In genomic region chr15:24752354-24752753, GRCh38 we compare ENCODE assay signal across 29 cellular contexts.
"Had no signal": no experiment of that assay in that cellular context is flagged by ENCODE, and none has a peak within 500 bp of the region (broad histone marks: within the 10 kb centered on the region; RNA-seq: fewer than 3 reads in every experiment).

No MANE protein-coding gene starts in this region.

- H3K36me3 Mint-ChIP-seq: immature natural killer cell; memory B cell; naive B cell; stimulated activated effector memory CD8-positive, alpha-beta T cell treated with anti-CD3 and anti-CD28 coated beads, Interleukin-12 subunit alpha, Interleukin-12 subunit beta, amount 100 ng/mL, for 72 hours; type B pancreatic cell had no signal

- H3K4me3 ChIP-seq: colonic mucosa, esophagus muscularis mucosa, gastroesophageal sphincter, heart right ventricle, lung, mucosa of descending colon, ovary, psoas muscle, sigmoid colon, stomach, thyroid gland had no signal

- H3K36me3 ChIP-seq: colonic mucosa, esophagus muscularis mucosa, gastroesophageal sphincter, heart right ventricle, ovary, sigmoid colon, stomach, thyroid gland had no signal

- H3K4me1 Mint-ChIP-seq: immature natural killer cell; memory B cell; mesothelial cell of epicardium; naive B cell; stimulated activated effector memory CD8-positive, alpha-beta T cell treated with anti-CD3 and anti-CD28 coated beads, Interleukin-12 subunit alpha, Interleukin-12 subunit beta, amount 100 ng/mL, for 72 hours had no signal

- H3K27me3 ChIP-seq: colonic mucosa, foreskin keratinocyte, ovary, sigmoid colon, thyroid gland had no signal

- H3K27me3 Mint-ChIP-seq: dendritic cell treated with granulocyte-macrophage colony-stimulating factor and Interleukin-4, amounts not matched to agents 40 ng/mL and 50 ng/mL, for 4 days; memory B cell; naive B cell; natural killer cell treated with Interleukin-12 subunit alpha and Interleukin-12 subunit beta and Interleukin-15 and Interleukin-18, amount 100 ng/mL, for 72 hours; type B pancreatic cell had no signal

- ATAC-seq: foreskin keratinocyte; gastroesophageal sphincter; heart right ventricle; left lobe of liver; mucosa of descending colon; natural killer cell treated with Interleukin-12 subunit alpha and Interleukin-12 subunit beta and Interleukin-15 and Interleukin-18, amount 100 ng/mL, for 72 hours; psoas muscle; right cardiac atrium; stimulated activated effector memory CD8-positive, alpha-beta T cell treated with anti-CD3 and anti-CD28 coated beads, Interleukin-12 subunit alpha, Interleukin-12 subunit beta, amount 100 ng/mL, for 72 hours had no signal

- H3K9me3 Mint-ChIP-seq: type B pancreatic cell had no signal

- H3K27ac Mint-ChIP-seq: dendritic cell treated with granulocyte-macrophage colony-stimulating factor and Interleukin-4, amounts not matched to agents 40 ng/mL and 50 ng/mL, for 4 days; immature natural killer cell; memory B cell; mesothelial cell of epicardium; naive B cell; natural killer cell treated with Interleukin-12 subunit alpha and Interleukin-12 subunit beta and Interleukin-15 and Interleukin-18, amount 100 ng/mL, for 72 hours; stimulated activated effector memory CD8-positive, alpha-beta T cell treated with anti-CD3 and anti-CD28 coated beads, Interleukin-12 subunit alpha, Interleukin-12 subunit beta, amount 100 ng/mL, for 72 hours; type B pancreatic cell had no signal

- H3K4me1 ChIP-seq: colonic mucosa, esophagus muscularis mucosa, foreskin keratinocyte, gastroesophageal sphincter, heart right ventricle, psoas muscle, sigmoid colon, stomach, thyroid gland had no signal

- H3K4me3 Mint-ChIP-seq: dendritic cell treated with granulocyte-macrophage colony-stimulating factor and Interleukin-4, amounts not matched to agents 40 ng/mL and 50 ng/mL, for 4 days; immature natural killer cell; memory B cell; mesothelial cell of epicardium; naive B cell; natural killer cell treated with Interleukin-12 subunit alpha and Interleukin-12 subunit beta and Interleukin-15 and Interleukin-18, amount 100 ng/mL, for 72 hours; stimulated activated effector memory CD8-positive, alpha-beta T cell treated with anti-CD3 and anti-CD28 coated beads, Interleukin-12 subunit alpha, Interleukin-12 subunit beta, amount 100 ng/mL, for 72 hours; type B pancreatic cell had no signal

- H3K9me3 ChIP-seq: colonic mucosa, thyroid gland had no signal

- H3K27ac ChIP-seq: colonic mucosa, esophagus muscularis mucosa, foreskin keratinocyte, gastroesophageal sphincter, heart right ventricle, ovary, psoas muscle, sigmoid colon, stomach, thyroid gland had no signal

- DNase-seq: colonic mucosa; effector CD8-positive, alpha-beta T cell; foreskin keratinocyte; heart right ventricle; hippocampal formation; immature natural killer cell; mucosa of descending colon; naive B cell; nucleus accumbens; ovary; posterior cingulate gyrus; psoas muscle; right cardiac atrium; sigmoid colon; stimulated activated CD4-positive, alpha-beta T cell treated with anti-CD3 and anti-CD28 coated beads, Interleukin-2, amount 100 ng/mL, for 24 hours; stimulated activated CD4-positive, alpha-beta T cell treated with anti-CD3 and anti-CD28 coated beads, Interleukin-4, amount 100 ng/mL, for 24 hours; stimulated activated naive CD4-positive, alpha-beta T cell treated with Interleukin-2 at 50 U/mL for 16 hours; stomach; thyroid gland had no signal
